In the genomic region with DNA sequence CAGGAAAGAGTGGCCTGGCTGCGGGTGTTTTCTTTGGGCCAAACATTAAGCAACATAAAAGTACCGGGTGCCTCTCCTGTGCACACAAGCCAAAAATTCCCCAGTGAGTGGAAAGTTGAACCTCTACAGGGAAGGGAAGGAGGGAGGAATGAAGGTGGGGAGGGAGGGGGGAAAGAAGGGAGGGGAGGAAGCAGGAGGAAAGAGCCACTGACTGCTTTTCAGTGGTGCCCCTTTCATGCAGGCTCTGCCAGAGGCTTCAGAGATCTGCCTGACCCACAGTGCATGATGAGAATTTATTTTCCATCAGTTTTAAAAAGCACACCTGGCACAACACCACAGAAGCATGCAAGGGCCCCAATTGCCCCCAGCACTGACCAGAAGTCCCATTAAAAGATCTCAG, we compare ENCODE assay signal across 23 cellular contexts. TPM values are rescaled to one million over a fixed set of nuclear protein-coding genes. Genes with fewer than 3 reads are reported as not detected.
DNase-seq lines count a peak whose midpoint lies in the region; ATAC-seq and TF ChIP-seq lines count a peak whose summit lies in the region.
"Had no signal": no experiment of that assay in that cellular context is flagged by ENCODE, and none has a peak within 500 bp of the region (broad histone marks: within the 10 kb centered on the region; RNA-seq: fewer than 3 reads in every experiment).

No MANE protein-coding gene starts in this region.

- TF ChIP-seq CTCF in HEK293 (tag by site-specific recombination; IDR thresholded peaks at IDR 0.05) (no peak), neutrophil (IDR thresholded peaks at IDR 0.05) (no peak)

- no peak overlapping the region for H3K4me3 Mint-ChIP-seq in T-helper 17 cell
- H3K4me3 Mint-ChIP-seq: CD4-positive, CD25-positive, alpha-beta regulatory T cell; CD8-positive, alpha-beta T cell; GM23338; H9 had no signal

- peak overlapping the region in 9 of 11 experiments; percentile 2 to 91 (median 82); a peak in 12 of 22 replicates for H3K4me2 ChIP-seq in BLaER1 treated with 17β-estradiol and CSF1 and Interleukin-3, amounts not matched to agents 10 nM and 100 nM
- H3K4me2 ChIP-seq: GM23338 had no signal

- H3K27ac Mint-ChIP-seq in T-helper 17 cell = peak overlapping the region; percentile 59
- H3K27ac Mint-ChIP-seq: CD8-positive, alpha-beta T cell; GM23338 had no signal

- CTCF ChIA-PET in HEK293 (lab: Yijun Ruan, JAX) = no interaction called here

- no peaks in the 10 kb centered on the region for H3K9me3 ChIP-seq in BLaER1 treated with 17β-estradiol and CSF1 and Interleukin-3, amounts not matched to agents 10 nM and 100 nM (replicated peaks in 1 of 11)
- H3K9me3 ChIP-seq in HEK293 (ENCODE audit: control insufficient read depth, insufficient read depth, low read depth, low read length) (no peaks in the 10 kb centered on the region), T-helper 17 cell (ENCODE audit: control insufficient read depth, low read length, poor library complexity, severe bottlenecking) (no peaks in the 10 kb centered on the region), neutrophil (no peaks in the 10 kb centered on the region)

- H3K36me3 Mint-ChIP-seq in T-helper 17 cell (ENCODE audit: low read depth) = peaks cover 13% of the 10 kb centered on the region

- peaks cover 21 to 93% (median 56%) of the 10 kb centered on the region in 10 experiments for H3K4me1 ChIP-seq in BLaER1 treated with 17β-estradiol and CSF1 and Interleukin-3, amounts not matched to agents 10 nM and 100 nM
- H3K4me1 ChIP-seq in HEK293 (ENCODE audit: control insufficient read depth, insufficient read depth, low read length) (no peaks in the 10 kb centered on the region), neutrophil (ENCODE audit: control insufficient read depth in 1 of 2, insufficient read depth in 1 of 2, low read depth in 1 of 2, low read length in 1 of 2) (peaks cover 85 to 87% of the 10 kb centered on the region in 2 experiments)

- no peaks in the 10 kb centered on the region for H3K27me3 Mint-ChIP-seq in T-helper 17 cell
- H3K27me3 Mint-ChIP-seq: CD4-positive, CD25-positive, alpha-beta regulatory T cell had no signal

- H4K20me1 ChIP-seq in BLaER1 treated with 17β-estradiol and CSF1 and Interleukin-3, amounts not matched to agents 10 nM and 100 nM = peaks cover 0 to 35% (median 0%) of the 10 kb centered on the region in 11 experiments; a peak in 6 of 22 replicates

- no peak overlapping the region for H3K4me3 ChIP-seq in BLaER1 treated with 17β-estradiol and CSF1 and Interleukin-3, amounts not matched to agents 10 nM and 100 nM
- H3K4me3 ChIP-seq in HEK293 (ENCODE audit: low read depth, low read length) (no peak overlapping the region), neutrophil (ENCODE audit: low read depth in 1 of 2, low read length in 1 of 2) (no peak overlapping the region)
- H3K4me3 ChIP-seq: GM23338 had no signal

- no peak for ATAC-seq in T-helper 17 cell
- ATAC-seq: CD8-positive, alpha-beta T cell; GM23338; HCT116 had no signal

- no peaks in the 10 kb centered on the region for H3K27me3 ChIP-seq in BLaER1 treated with 17β-estradiol and CSF1 and Interleukin-3, amounts not matched to agents 10 nM and 100 nM
- H3K27me3 ChIP-seq in neutrophil = no peaks in the 10 kb centered on the region

- peaks cover 3 to 63% (median 26%) of the 10 kb centered on the region in 11 experiments; a peak in 18 of 22 replicates for H3K36me3 ChIP-seq in BLaER1 treated with 17β-estradiol and CSF1 and Interleukin-3, amounts not matched to agents 10 nM and 100 nM
- H3K36me3 ChIP-seq in HEK293 (ENCODE audit: control insufficient read depth in 2 of 2, insufficient read depth in 1 of 2, low read length in 2 of 2) (peaks cover 0 to 12% of the 10 kb centered on the region in 2 experiments; a peak in 2 of 3 replicates), neutrophil (peaks cover 7% of the 10 kb centered on the region)

- no peak for DNase-seq in T-helper 17 cell
- no peak for DNase-seq in activated naive CD4-positive, alpha-beta T cell treated with Interleukin-2 at 50 U/mL for 16 hours
- DNase-seq in effector CD4-positive, alpha-beta T cell = no peak
- no peak for DNase-seq in iPS-NIHi7 (ENCODE audit: extremely low spot score)
- DNase-seq in DMS153 treated with DMSO at 0.1 percent for 48 hours (lab: John Stamatoyannopoulos, UW; ENCODE audit: unreplicated experiment) = no peak
- DNase-seq: CD4-positive, CD25-positive, alpha-beta regulatory T cell; CD8-positive, alpha-beta T cell; DMS 273 treated with DMSO at 0.1 percent for 48 hours; DMS53; DMS79 treated with DMSO at 0.1 percent for 48 hours; GF-D8; H9 had no signal

- peak overlapping the region in 8 of 11 experiments; percentile 63 to 80 (median 76); a peak in 16 of 22 replicates for H3K27ac ChIP-seq in BLaER1 treated with 17β-estradiol and CSF1 and Interleukin-3, amounts not matched to agents 10 nM and 100 nM
- H3K27ac ChIP-seq in HEK293 (ENCODE audit: extremely low read depth, low read depth, low read length) = no peak overlapping the region
- peak overlapping the region; percentile 79 for H3K27ac ChIP-seq in neutrophil
- H3K27ac ChIP-seq: C4-2B had no signal

- peak overlapping the region in 8 of 11 experiments; percentile 5 to 67 (median 47); a peak in 9 of 22 replicates for H3K9ac ChIP-seq in BLaER1 treated with 17β-estradiol and CSF1 and Interleukin-3, amounts not matched to agents 10 nM and 100 nM

- peaks cover 11% of the 10 kb centered on the region for H3K4me1 Mint-ChIP-seq in T-helper 17 cell

- POLR2A ChIA-PET in HEK293 (lab: Yijun Ruan, JAX) = no interaction called here

TF ChIP-seq in HEK293, 187 proteins besides CTCF, POLR2A, EP300 and RAD21:
- TF ChIP-seq BCL11A (tag by site-specific recombination; IDR thresholded peaks at IDR 0.05; ENCODE audit: low read depth) (no peak), ZNF341 (tag by site-specific recombination; IDR thresholded peaks at IDR 0.05; ENCODE audit: low read depth) (peak; percentile 79), ZXDB (tag by site-specific recombination; IDR thresholded peaks at IDR 0.05) (no peak)

RNA-seq across cellular contexts. Expression of a gene that starts 27.5 kb away (rescaled TPM):
- not detected for total RNA-seq in T-helper 17 cell
- total RNA-seq: A172, A673, Daoy, G401, GM23338, H4, H9 had no signal

RNA-seq across cellular contexts. Expression of a gene that starts 40.6 kb away (rescaled TPM):
- under 1 TPM in 1 of 2 donors, not detected in 1; 0.62 TPM for total RNA-seq in T-helper 17 cell
- total RNA-seq: A172; A673; CD4-positive, CD25-positive, alpha-beta regulatory T cell; Daoy; G401; GM23338; H4; H9 had no signal

RNA-seq across cellular contexts. Expression of a gene that starts 47.7 kb away (rescaled TPM):
- total RNA-seq in T-helper 17 cell = 10 to 100 TPM; 21.0 to 34.2 TPM

RNA-seq across cellular contexts. Expression of a gene that starts 47.7 kb away (rescaled TPM):
- total RNA-seq in T-helper 17 cell = 1 to 10 TPM; 7.0 to 8.2 TPM
